ENCODE assay signal across 23 cellular contexts in the genomic region with DNA sequence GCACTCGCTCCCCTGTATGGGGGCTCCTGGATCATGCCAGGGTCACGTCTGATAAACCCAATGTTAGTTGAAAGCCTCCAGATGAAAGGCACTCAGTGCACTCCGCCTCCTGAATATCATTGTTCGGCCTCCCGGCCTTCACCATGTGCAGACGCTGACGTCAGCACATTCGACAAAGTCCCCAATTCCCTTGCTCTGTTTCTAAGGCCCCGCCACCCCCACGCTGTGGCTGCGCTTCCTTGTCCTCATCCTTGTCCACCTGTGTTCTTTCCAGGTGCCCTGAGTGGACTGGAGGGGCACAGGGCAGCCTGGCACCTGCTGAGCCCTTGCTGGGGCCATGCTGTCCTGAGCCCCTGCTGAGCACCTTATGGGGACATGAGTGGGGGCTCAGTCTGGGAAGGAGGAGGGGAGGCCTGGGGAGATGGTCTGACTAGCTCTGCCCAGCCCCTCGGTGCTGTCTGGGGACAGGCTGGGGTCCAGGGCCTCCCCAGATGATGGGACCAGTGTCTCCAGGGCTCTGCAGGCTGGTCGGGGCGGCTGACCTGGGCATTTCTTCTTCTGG. TPM values are rescaled to one million over a fixed set of nuclear protein-coding genes. Genes with fewer than 3 reads are reported as not detected.
DNase-seq lines count a peak whose midpoint lies in the region; ATAC-seq and TF ChIP-seq lines count a peak whose summit lies in the region.
"Had no signal": no experiment of that assay in that cellular context is flagged by ENCODE, and none has a peak within 500 bp of the region (broad histone marks: within the 10 kb centered on the region; RNA-seq: fewer than 3 reads in every experiment).

No MANE protein-coding gene starts in this region.

- WGBS in right cardiac atrium = 65% methylated on average over 14 of the region's 14 CpGs

- H3K27me3 ChIP-seq in right cardiac atrium (ENCODE audit: control insufficient read depth, insufficient read depth) = no peaks in the 10 kb centered on the region

- H3K27ac Mint-ChIP-seq in chondrocyte (ENCODE audit: unreplicated experiment) = no peak overlapping the region
- no peak overlapping the region for H3K27ac Mint-ChIP-seq in nephron
- H3K27ac Mint-ChIP-seq in activated T-helper 17 cell treated with anti-CD3 and anti-CD28 coated beads, Interleukin-2, amount 50 U/mL, for 72 hours = no peak overlapping the region
- H3K27ac Mint-ChIP-seq: CD8-positive, alpha-beta T cell; H9; IgD-negative memory B cell had no signal

- H3K4me3 Mint-ChIP-seq in chondrocyte (ENCODE audit: unreplicated experiment) (no peak overlapping the region), nephron (peak overlapping the region in 2 of 3 experiments; percentile 4 to 38)
- H3K4me3 Mint-ChIP-seq in activated T-helper 17 cell treated with anti-CD3 and anti-CD28 coated beads, Interleukin-2, amount 50 U/mL, for 72 hours = no peak overlapping the region
- H3K4me3 Mint-ChIP-seq: CD8-positive, alpha-beta T cell; IgD-negative memory B cell had no signal

- peaks cover 7% of the 10 kb centered on the region for H3K36me3 Mint-ChIP-seq in chondrocyte (ENCODE audit: low read depth)
- H3K36me3 Mint-ChIP-seq in nephron (ENCODE audit: low read depth) = peaks cover 10% of the 10 kb centered on the region
- no peaks in the 10 kb centered on the region for H3K36me3 Mint-ChIP-seq in activated T-helper 17 cell treated with anti-CD3 and anti-CD28 coated beads, Interleukin-2, amount 50 U/mL, for 72 hours (ENCODE audit: low read depth)
- H3K36me3 Mint-ChIP-seq: CD8-positive, alpha-beta T cell had no signal

- H3K27me3 Mint-ChIP-seq in chondrocyte (ENCODE audit: low read depth) = peaks cover 41% of the 10 kb centered on the region
- peaks cover 69% of the 10 kb centered on the region for H3K27me3 Mint-ChIP-seq in nephron (ENCODE audit: low read depth)
- peaks cover 40% of the 10 kb centered on the region for H3K27me3 Mint-ChIP-seq in activated T-helper 17 cell treated with anti-CD3 and anti-CD28 coated beads, Interleukin-2, amount 50 U/mL, for 72 hours

- peak in 2 of 3 donors; percentile 22 to 32 for DNase-seq in right cardiac atrium
- DNase-seq in left cardiac atrium = no peak
- DNase-seq in chondrocyte (ENCODE audit: low spot score) = peak; percentile 60
- no peak for DNase-seq in GM10266 (ENCODE audit: extremely low spot score)
- DNase-seq in NCI-H187 (lab: John Stamatoyannopoulos, UW) = no peak
- DNase-seq: DMS79, NCI-H1105, NCI-H2107, NCI-H2227 treated with DMSO at 0.1 percent for 48 hours, NCI-H510A treated with DMSO at 0.1 percent for 48 hours, NCI-H82, SIG-M5 had no signal

- H3K4me3 ChIP-seq in right cardiac atrium (ENCODE audit: low read length) = no peak overlapping the region
- H3K4me3 ChIP-seq: BLaER1 treated with 17β-estradiol and CSF1 and Interleukin-3, amounts not matched to agents 10 nM and 100 nM had no signal

- TF ChIP-seq CTCF in chondrocyte (IDR thresholded peaks at IDR 0.05) = no peak
- TF ChIP-seq CTCF in nephron (IDR thresholded peaks at IDR 0.05; ENCODE audit: unreplicated experiment in 3 of 3) = no peak
- TF ChIP-seq CTCF in GM10266 (IDR thresholded peaks at IDR 0.05; ENCODE audit: control insufficient read depth, insufficient read depth, low read depth, missing control alignments) = no peak

- peaks cover 5% of the 10 kb centered on the region for H3K4me1 Mint-ChIP-seq in chondrocyte (ENCODE audit: low read depth)
- H3K4me1 Mint-ChIP-seq in nephron = peaks cover 12% of the 10 kb centered on the region
- H3K4me1 Mint-ChIP-seq in activated T-helper 17 cell treated with anti-CD3 and anti-CD28 coated beads, Interleukin-2, amount 50 U/mL, for 72 hours = no peaks in the 10 kb centered on the region

- ATAC-seq in right cardiac atrium (no peak), left cardiac atrium (no peak), HG03108 (IDR thresholded peaks at IDR 0.05; ENCODE audit: unreplicated experiment) (no peak)
- ATAC-seq in activated T-helper 17 cell treated with anti-CD3 and anti-CD28 coated beads, Interleukin-2, amount 50 U/mL, for 72 hours (replicated peaks) = no peak
- ATAC-seq: CD8-positive, alpha-beta T cell had no signal

- peaks cover 5% of the 10 kb centered on the region for H3K9me3 ChIP-seq in right cardiac atrium (ENCODE audit: control insufficient read depth, low read length)

- no peak overlapping the region for H3K27ac ChIP-seq in right cardiac atrium (ENCODE audit: low read length)
- H3K27ac ChIP-seq: BLaER1 treated with 17β-estradiol and CSF1 and Interleukin-3, amounts not matched to agents 10 nM and 100 nM; HL-60 had no signal

- H3K4me1 ChIP-seq in right cardiac atrium (ENCODE audit: control insufficient read depth, insufficient read depth, low read length) = no peaks in the 10 kb centered on the region

- intact Hi-C loops in right cardiac atrium (cut with DNase I) (loop anchor here in 1 of 4 donors (10.0 kb wide), 1 partner anchor 142 kb away; no protein-coding TSS in a partner anchor), left cardiac atrium (cut with DNase I) (no loop called here)

- H3K9me3 Mint-ChIP-seq in chondrocyte (ENCODE audit: low read depth) (peaks cover 12% of the 10 kb centered on the region), nephron (peaks cover 37% of the 10 kb centered on the region)
- H3K9me3 Mint-ChIP-seq in activated T-helper 17 cell treated with anti-CD3 and anti-CD28 coated beads, Interleukin-2, amount 50 U/mL, for 72 hours = peaks cover 8% of the 10 kb centered on the region

RNA-seq across cellular contexts. Expression of a gene that starts 9.8 kb away (rescaled TPM):
- not detected for total RNA-seq in right cardiac atrium
- polyA plus RNA-seq in right cardiac atrium = not detected
- not detected for total RNA-seq in left cardiac atrium
- total RNA-seq in chondrocyte = not detected in 3 replicates
- total RNA-seq in activated T-helper 17 cell treated with anti-CD3 and anti-CD28 coated beads, Interleukin-2, amount 50 U/mL, for 72 hours = not detected
- total RNA-seq: HT1080, LHCN-M2, RPMI7951 had no signal
- polyA plus RNA-seq: IgD-negative memory B cell had no signal

Comparison
In these comparisons a context has a peak if more than half of its experiments do, and no peak if none do; other contexts are left out.
1. DNase-seq: peak in right cardiac atrium (2 of 3) and chondrocyte (single experiment); none in left cardiac atrium (single experiment), GM10266 (single experiment) and NCI-H187 (0 of 2).
2. H3K4me3 Mint-ChIP-seq: peak in nephron (2 of 3); none in chondrocyte (single experiment) and activated T-helper 17 cell treated with anti-CD3 and anti-CD28 coated beads, Interleukin-2, amount 50 U/mL, for 72 hours (single experiment).